1 cellular context compared by ENCODE assay signal in the genomic region with DNA sequence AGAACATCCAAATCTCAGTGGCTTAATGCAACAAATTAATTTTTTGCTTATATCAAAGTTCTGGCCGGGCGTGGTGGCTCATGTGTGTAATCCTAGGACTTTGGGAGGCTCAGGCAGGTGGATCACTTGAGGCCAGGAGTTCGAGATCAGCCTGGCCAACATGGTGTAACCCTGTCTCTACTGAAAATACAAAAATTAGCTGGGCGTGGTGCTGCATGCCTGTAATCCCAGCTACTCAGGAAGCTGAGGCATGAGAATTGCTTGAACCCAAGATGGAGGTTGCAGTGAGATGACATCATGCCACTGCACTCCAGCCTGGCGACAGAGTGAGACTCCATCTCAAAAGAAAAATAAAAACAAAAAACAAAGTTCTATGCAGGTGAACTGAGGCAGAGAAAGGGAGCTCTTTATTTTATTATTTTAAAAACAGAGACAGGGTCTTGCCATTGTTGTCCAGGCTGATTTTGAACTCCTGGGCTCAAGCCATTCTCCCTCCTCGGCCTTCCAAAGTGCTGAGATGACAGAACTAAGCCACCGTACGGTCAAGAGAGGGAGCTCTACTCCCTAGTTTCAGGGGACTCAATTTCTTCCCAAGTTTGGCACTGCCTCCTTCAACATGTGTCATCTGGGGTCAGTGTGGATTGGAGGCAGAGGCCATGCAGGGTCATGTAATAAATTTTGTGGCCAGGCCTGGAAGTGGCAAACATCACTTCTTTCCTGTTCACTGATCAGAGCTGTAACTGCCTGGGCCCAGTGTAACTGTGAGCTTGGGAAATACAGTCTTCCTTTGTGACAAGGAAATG.
TF ChIP-seq lines count a peak whose summit lies in the region.

No MANE protein-coding gene starts in this region.

TF ChIP-seq in HepG2, 621 proteins besides CTCF, POLR2A, EP300 and RAD21 (continued from another document):
- TF ChIP-seq, protein P1, sequence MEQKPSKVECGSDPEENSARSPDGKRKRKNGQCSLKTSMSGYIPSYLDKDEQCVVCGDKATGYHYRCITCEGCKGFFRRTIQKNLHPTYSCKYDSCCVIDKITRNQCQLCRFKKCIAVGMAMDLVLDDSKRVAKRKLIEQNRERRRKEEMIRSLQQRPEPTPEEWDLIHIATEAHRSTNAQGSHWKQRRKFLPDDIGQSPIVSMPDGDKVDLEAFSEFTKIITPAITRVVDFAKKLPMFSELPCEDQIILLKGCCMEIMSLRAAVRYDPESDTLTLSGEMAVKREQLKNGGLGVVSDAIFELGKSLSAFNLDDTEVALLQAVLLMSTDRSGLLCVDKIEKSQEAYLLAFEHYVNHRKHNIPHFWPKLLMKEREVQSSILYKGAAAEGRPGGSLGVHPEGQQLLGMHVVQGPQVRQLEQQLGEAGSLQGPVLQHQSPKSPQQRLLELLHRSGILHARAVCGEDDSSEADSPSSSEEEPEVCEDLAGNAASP (CRISPR knock-in tag; IDR thresholded peaks at IDR 0.05; ENCODE audit: borderline replicate concordance), result peak; percentile 70; the same call in 1 of the 2 replicates
- TF ChIP-seq MAFK (conservative IDR thresholded peaks at IDR 0.05 in 1 of 2, IDR thresholded peaks at IDR 0.05 in 1 of 2; ENCODE audit: low read length in 2 of 2) (peak; percentile 91 to 94), HDAC6 (IDR thresholded peaks at IDR 0.05; ENCODE audit: low read depth, low read length) (no peak), EZH2 (conservative IDR thresholded peaks at IDR 0.05; ENCODE audit: low read depth, low read length) (no peak), TBL1XR1 (IDR thresholded peaks at IDR 0.05; ENCODE audit: borderline replicate concordance, low read length, partially characterized antibody) (no peak), XBP1 (CRISPR knock-in tag; IDR thresholded peaks at IDR 0.05) (no peak), MBD4 (IDR thresholded peaks at IDR 0.05; ENCODE audit: borderline replicate concordance, low read length) (no peak), TOPORS (CRISPR knock-in tag; IDR thresholded peaks at IDR 0.05) (no peak), ZFX (CRISPR knock-in tag; IDR thresholded peaks at IDR 0.05; ENCODE audit: low read depth) (0 out of 2 replicates have a peak, but pooled peaks have one; percentile 22)
- TF ChIP-seq, protein P2, sequence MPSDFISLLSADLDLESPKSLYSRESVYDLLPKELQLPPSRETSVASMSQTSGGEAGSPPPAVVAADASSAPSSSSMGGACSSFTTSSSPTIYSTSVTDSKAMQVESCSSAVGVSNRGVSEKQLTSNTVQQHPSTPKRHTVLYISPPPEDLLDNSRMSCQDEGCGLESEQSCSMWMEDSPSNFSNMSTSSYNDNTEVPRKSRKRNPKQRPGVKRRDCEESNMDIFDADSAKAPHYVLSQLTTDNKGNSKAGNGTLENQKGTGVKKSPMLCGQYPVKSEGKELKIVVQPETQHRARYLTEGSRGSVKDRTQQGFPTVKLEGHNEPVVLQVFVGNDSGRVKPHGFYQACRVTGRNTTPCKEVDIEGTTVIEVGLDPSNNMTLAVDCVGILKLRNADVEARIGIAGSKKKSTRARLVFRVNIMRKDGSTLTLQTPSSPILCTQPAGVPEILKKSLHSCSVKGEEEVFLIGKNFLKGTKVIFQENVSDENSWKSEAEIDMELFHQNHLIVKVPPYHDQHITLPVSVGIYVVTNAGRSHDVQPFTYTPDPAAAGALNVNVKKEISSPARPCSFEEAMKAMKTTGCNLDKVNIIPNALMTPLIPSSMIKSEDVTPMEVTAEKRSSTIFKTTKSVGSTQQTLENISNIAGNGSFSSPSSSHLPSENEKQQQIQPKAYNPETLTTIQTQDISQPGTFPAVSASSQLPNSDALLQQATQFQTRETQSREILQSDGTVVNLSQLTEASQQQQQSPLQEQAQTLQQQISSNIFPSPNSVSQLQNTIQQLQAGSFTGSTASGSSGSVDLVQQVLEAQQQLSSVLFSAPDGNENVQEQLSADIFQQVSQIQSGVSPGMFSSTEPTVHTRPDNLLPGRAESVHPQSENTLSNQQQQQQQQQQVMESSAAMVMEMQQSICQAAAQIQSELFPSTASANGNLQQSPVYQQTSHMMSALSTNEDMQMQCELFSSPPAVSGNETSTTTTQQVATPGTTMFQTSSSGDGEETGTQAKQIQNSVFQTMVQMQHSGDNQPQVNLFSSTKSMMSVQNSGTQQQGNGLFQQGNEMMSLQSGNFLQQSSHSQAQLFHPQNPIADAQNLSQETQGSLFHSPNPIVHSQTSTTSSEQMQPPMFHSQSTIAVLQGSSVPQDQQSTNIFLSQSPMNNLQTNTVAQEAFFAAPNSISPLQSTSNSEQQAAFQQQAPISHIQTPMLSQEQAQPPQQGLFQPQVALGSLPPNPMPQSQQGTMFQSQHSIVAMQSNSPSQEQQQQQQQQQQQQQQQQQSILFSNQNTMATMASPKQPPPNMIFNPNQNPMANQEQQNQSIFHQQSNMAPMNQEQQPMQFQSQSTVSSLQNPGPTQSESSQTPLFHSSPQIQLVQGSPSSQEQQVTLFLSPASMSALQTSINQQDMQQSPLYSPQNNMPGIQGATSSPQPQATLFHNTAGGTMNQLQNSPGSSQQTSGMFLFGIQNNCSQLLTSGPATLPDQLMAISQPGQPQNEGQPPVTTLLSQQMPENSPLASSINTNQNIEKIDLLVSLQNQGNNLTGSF (CRISPR knock-in tag; IDR thresholded peaks at IDR 0.05), result no peak
- TF ChIP-seq, protein P3, sequence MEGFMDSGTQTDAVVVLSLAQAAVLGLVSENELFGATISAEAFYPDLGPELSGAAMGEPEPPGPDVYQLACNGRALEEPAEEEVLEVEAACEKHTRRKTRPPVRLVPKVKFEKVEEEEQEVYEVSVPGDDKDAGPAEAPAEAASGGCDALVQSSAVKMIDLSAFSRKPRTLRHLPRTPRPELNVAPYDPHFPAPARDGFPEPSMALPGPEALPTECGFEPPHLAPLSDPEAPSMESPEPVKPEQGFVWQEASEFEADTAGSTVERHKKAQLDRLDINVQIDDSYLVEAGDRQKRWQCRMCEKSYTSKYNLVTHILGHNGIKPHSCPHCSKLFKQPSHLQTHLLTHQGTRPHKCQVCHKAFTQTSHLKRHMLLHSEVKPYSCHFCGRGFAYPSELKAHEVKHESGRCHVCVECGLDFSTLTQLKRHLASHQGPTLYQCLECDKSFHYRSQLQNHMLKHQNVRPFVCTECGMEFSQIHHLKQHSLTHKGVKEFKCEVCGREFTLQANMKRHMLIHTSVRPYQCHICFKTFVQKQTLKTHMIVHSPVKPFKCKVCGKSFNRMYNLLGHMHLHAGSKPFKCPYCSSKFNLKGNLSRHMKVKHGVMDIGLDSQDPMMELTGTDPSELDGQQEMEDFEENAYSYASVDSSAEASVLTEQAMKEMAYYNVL (CRISPR knock-in tag; IDR thresholded peaks at IDR 0.05; ENCODE audit: borderline replicate concordance), result no peak
